ENCODE assay signal across 11 cellular contexts in the genomic region with DNA sequence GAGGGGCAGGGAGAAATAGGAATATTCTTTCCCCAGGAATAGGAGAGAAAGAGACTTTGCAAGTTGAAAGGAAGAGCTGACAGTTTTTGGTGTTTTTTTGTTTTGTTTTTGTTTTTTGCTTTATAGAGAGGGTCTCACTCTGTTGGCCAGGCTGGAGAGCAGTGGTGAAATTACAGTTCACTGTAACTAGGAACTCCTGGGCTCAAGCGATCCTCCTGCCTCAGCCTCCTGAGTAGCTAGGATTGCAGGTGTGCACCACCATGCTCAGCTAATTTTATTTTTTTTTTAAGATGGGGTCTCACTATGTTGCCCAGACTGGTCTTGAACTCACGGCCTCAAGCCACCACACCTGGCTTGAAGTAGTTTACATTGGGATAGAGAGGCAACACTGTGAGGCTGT.
"Had no signal": no experiment of that assay in that cellular context is flagged by ENCODE, and none has a peak within 500 bp of the region (broad histone marks: within the 10 kb centered on the region; RNA-seq: fewer than 3 reads in every experiment).

No MANE protein-coding gene starts in this region.

- H3K4me2 ChIP-seq: GM23338 had no signal

- H2AFZ ChIP-seq: GM23248, GM23338 had no signal

- H3K9me3 ChIP-seq: HAP-1 had no signal

- ATAC-seq: GM23338, HCT116 had no signal

- H3K36me3 ChIP-seq: HAP-1 had no signal

- H3K27ac ChIP-seq: GM23248 had no signal

- DNase-seq: GM23248, GOT3, H7, H9, HCEC 1CT, HFFc6 had no signal

- H3K9ac ChIP-seq: GM23248 had no signal

- H3K4me1 ChIP-seq: HAP-1 had no signal

- FAIRE-seq: H1, H54 had no signal

- H3K4me3 ChIP-seq: GM23248, GM23338, HAP-1 had no signal
